12 cellular contexts compared by ENCODE assay signal in the genomic region with DNA sequence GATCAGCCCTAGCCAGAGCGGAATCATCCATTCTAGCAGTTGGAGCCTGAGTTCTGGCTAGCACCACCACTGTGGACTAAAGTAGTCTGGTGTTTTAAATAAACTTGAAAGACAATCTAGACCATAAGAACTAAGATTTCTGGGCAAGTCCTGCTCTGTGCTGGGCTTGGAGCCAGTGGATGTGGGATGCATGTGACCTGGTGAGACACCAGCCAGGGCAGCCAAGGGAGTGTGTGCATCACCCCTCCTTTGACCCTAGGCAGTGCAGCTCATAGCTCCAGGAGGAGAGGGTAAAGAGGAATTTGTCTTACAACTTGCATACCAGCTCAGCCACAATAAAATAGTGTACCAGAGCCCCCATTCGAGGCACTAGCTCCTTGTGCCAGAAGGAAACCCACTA. TPM values are rescaled to one million over a fixed set of nuclear protein-coding genes. Genes with fewer than 3 reads are reported as not detected.
DNase-seq lines count a peak whose midpoint lies in the region; ATAC-seq and TF ChIP-seq lines count a peak whose summit lies in the region.
"Had no signal": no experiment of that assay in that cellular context is flagged by ENCODE, and none has a peak within 500 bp of the region (broad histone marks: within the 10 kb centered on the region; RNA-seq: fewer than 3 reads in every experiment).

No MANE protein-coding gene starts in this region.

- H3K27ac Mint-ChIP-seq in GM23338 = no peak overlapping the region
- H3K27ac Mint-ChIP-seq: activated naive CD8-positive, alpha-beta T cell; IgD-negative memory B cell had no signal

- H3K27ac ChIP-seq in left ventricle myocardium inferior (replicated peaks) = no peak overlapping the region
- no peak overlapping the region for H3K27ac ChIP-seq in thyroid gland
- no peak overlapping the region for H3K27ac ChIP-seq in GM23338 (ENCODE audit: low read depth)

- H3F3A ChIP-seq in GM23338 (replicated peaks; ENCODE audit: low read depth) = no peaks in the 10 kb centered on the region

- no peaks in the 10 kb centered on the region for H3K36me3 ChIP-seq in left ventricle myocardium inferior
- H3K36me3 ChIP-seq in thyroid gland = no peaks in the 10 kb centered on the region
- no peaks in the 10 kb centered on the region for H3K36me3 ChIP-seq in GM23338 (ENCODE audit: insufficient read depth)

- peak; percentile 85 for DNase-seq in HCEC 1CT
- peak; percentile 77 for DNase-seq in astrocyte of the hippocampus (ENCODE audit: low read depth, low spot score)
- DNase-seq in left ventricle myocardium inferior = peak; percentile 32
- peak; percentile 20 to 25 for DNase-seq in thyroid gland
- no peak for DNase-seq in GM23338 (ENCODE audit: low spot score)
- DNase-seq in GM19238 (ENCODE audit: insufficient read length, low spot score) = no peak
- DNase-seq: GOT3, NCI-H1694 treated with DMSO at 0.1 percent for 48 hours had no signal

- no peaks in the 10 kb centered on the region for H3K36me3 Mint-ChIP-seq in GM23338 (ENCODE audit: low read depth)
- H3K36me3 Mint-ChIP-seq: activated naive CD8-positive, alpha-beta T cell had no signal

- no peak for ATAC-seq in GM23338
- ATAC-seq in HG03135 (IDR thresholded peaks at IDR 0.05; ENCODE audit: unreplicated experiment) = no peak

- H3K4me2 ChIP-seq in GM23338 = no peak overlapping the region

- no peaks in the 10 kb centered on the region for H3K9me2 ChIP-seq in GM23338 (ENCODE audit: insufficient read depth)

- H3K27me3 Mint-ChIP-seq in GM23338 (ENCODE audit: insufficient read depth, low read depth, poor library complexity) = no peaks in the 10 kb centered on the region
- H3K27me3 Mint-ChIP-seq: IgD-negative memory B cell had no signal

- no peaks in the 10 kb centered on the region for H4K20me1 ChIP-seq in GM23338 (replicated peaks; ENCODE audit: insufficient read depth)

- no peak overlapping the region for H2AFZ ChIP-seq in GM23338

- 69 to 87% methylated on average over 2 of the region's 2 CpGs for WGBS in thyroid gland, 2 donors

- no peak for TF ChIP-seq CTCF in left ventricle myocardium inferior (IDR thresholded peaks at IDR 0.05; ENCODE audit: borderline replicate concordance)
- TF ChIP-seq CTCF in thyroid gland (IDR thresholded peaks at IDR 0.05) = no peak
- TF ChIP-seq CTCF in GM23338 (conservative IDR thresholded peaks at IDR 0.05; ENCODE audit: low read depth in 2 of 2) = no peak

- H3K27me3 ChIP-seq in left ventricle myocardium inferior (ENCODE audit: low read depth) (no peaks in the 10 kb centered on the region), thyroid gland (no peaks in the 10 kb centered on the region), GM23338 (ENCODE audit: insufficient read depth) (no peaks in the 10 kb centered on the region)

- H3K9me3 Mint-ChIP-seq in GM23338 = no peaks in the 10 kb centered on the region

- no peaks in the 10 kb centered on the region for H3K79me2 ChIP-seq in GM23338 (replicated peaks; ENCODE audit: insufficient read depth)

- no peak overlapping the region for H3K4me3 Mint-ChIP-seq in GM23338
- H3K4me3 Mint-ChIP-seq: activated naive CD8-positive, alpha-beta T cell had no signal

- intact Hi-C loops in left ventricle myocardium inferior (cut with micrococcal nuclease) = no loop called here
- intact Hi-C loops in thyroid gland (cut with DNase I) = no loop called here

- H3K4me3 ChIP-seq in left ventricle myocardium inferior (no peak overlapping the region), thyroid gland (replicated peaks in 1 of 3) (no peak overlapping the region), GM23338 (no peak overlapping the region)

- H3K9me3 ChIP-seq in left ventricle myocardium inferior (replicated peaks) = no peaks in the 10 kb centered on the region
- H3K9me3 ChIP-seq in thyroid gland = no peaks in the 10 kb centered on the region

- peaks cover 14% of the 10 kb centered on the region for H3K4me1 Mint-ChIP-seq in GM23338
- H3K4me1 Mint-ChIP-seq: IgD-negative memory B cell had no signal

- H3K4me1 ChIP-seq in left ventricle myocardium inferior = peaks cover 10% of the 10 kb centered on the region
- peaks cover 0 to 12% of the 10 kb centered on the region in 2 donors for H3K4me1 ChIP-seq in thyroid gland
- H3K4me1 ChIP-seq in GM23338 (ENCODE audit: insufficient read depth) = peaks cover 10% of the 10 kb centered on the region; the same call in 1 of the 2 replicates

- no peak for TF ChIP-seq POLR2A in thyroid gland (IDR thresholded peaks at IDR 0.05)

TF ChIP-seq in GM23338, 12 proteins besides CTCF, POLR2A, EP300 and RAD21 (continues in another document):
- TF ChIP-seq EZH2phosphoT487 (IDR thresholded peaks at IDR 0.05; ENCODE audit: unreplicated experiment) (no peak), ZNF114 (CRISPR knock-in tag; IDR thresholded peaks at IDR 0.05) (no peak), POLR2AphosphoS5 (IDR thresholded peaks at IDR 0.05; ENCODE audit: low read depth) (no peak), EZH2 (IDR thresholded peaks at IDR 0.05; ENCODE audit: low read depth, unreplicated experiment) (no peak), JUNB (IDR thresholded peaks at IDR 0.05; ENCODE audit: unreplicated experiment) (no peak), ZNF331 (CRISPR knock-in tag; IDR thresholded peaks at IDR 0.05; ENCODE audit: low read depth) (no peak), STAT1 (IDR thresholded peaks at IDR 0.05; ENCODE audit: unreplicated experiment) (no peak)
- TF ChIP-seq, protein P1, sequence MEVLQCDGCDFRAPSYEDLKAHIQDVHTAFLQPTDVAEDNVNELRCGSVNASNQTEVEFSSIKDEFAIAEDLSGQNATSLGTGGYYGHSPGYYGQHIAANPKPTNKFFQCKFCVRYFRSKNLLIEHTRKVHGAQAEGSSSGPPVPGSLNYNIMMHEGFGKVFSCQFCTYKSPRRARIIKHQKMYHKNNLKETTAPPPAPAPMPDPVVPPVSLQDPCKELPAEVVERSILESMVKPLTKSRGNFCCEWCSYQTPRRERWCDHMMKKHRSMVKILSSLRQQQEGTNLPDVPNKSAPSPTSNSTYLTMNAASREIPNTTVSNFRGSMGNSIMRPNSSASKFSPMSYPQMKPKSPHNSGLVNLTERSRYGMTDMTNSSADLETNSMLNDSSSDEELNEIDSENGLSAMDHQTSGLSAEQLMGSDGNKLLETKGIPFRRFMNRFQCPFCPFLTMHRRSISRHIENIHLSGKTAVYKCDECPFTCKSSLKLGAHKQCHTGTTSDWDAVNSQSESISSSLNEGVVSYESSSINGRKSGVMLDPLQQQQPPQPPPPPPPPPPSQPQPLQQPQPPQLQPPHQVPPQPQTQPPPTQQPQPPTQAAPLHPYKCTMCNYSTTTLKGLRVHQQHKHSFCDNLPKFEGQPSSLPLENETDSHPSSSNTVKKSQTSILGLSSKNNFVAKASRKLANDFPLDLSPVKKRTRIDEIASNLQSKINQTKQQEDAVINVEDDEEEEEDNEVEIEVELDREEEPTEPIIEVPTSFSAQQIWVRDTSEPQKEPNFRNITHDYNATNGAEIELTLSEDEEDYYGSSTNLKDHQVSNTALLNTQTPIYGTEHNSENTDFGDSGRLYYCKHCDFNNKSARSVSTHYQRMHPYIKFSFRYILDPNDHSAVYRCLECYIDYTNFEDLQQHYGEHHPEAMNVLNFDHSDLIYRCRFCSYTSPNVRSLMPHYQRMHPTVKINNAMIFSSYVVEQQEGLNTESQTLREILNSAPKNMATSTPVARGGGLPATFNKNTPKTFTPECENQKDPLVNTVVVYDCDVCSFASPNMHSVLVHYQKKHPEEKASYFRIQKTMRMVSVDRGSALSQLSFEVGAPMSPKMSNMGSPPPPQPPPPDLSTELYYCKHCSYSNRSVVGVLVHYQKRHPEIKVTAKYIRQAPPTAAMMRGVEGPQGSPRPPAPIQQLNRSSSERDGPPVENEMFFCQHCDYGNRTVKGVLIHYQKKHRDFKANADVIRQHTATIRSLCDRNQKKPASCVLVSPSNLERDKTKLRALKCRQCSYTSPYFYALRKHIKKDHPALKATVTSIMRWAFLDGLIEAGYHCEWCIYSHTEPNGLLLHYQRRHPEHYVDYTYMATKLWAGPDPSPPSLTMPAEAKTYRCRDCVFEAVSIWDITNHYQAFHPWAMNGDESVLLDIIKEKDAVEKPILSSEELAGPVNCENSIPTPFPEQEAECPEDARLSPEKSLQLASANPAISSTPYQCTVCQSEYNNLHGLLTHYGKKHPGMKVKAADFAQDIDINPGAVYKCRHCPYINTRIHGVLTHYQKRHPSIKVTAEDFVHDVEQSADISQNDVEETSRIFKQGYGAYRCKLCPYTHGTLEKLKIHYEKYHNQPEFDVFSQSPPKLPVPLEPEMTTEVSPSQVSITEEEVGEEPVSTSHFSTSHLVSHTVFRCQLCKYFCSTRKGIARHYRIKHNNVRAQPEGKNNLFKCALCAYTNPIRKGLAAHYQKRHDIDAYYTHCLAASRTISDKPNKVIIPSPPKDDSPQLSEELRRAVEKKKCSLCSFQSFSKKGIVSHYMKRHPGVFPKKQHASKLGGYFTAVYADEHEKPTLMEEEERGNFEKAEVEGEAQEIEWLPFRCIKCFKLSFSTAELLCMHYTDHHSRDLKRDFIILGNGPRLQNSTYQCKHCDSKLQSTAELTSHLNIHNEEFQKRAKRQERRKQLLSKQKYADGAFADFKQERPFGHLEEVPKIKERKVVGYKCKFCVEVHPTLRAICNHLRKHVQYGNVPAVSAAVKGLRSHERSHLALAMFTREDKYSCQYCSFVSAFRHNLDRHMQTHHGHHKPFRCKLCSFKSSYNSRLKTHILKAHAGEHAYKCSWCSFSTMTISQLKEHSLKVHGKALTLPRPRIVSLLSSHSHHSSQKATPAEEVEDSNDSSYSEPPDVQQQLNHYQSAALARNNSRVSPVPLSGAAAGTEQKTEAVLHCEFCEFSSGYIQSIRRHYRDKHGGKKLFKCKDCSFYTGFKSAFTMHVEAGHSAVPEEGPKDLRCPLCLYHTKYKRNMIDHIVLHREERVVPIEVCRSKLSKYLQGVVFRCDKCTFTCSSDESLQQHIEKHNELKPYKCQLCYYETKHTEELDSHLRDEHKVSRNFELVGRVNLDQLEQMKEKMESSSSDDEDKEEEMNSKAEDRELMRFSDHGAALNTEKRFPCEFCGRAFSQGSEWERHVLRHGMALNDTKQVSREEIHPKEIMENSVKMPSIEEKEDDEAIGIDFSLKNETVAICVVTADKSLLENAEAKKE (CRISPR knock-in tag; IDR thresholded peaks at IDR 0.05) = no peak

RNA-seq across cellular contexts. Expression of a gene that starts 21.0 kb away (rescaled TPM):
- total RNA-seq in left ventricle myocardium inferior (2.2 TPM), thyroid gland (10 to 100 TPM in 1 of 4 donors, 1 to 10 TPM in 3; 3.4 to 20.6 (median 4.5) TPM)
- not detected in 2 replicates for total RNA-seq in GM23338 (2014; rRNA removed; shearing (Covaris generic))
- 0.26 and 0.29 TPM in 2 replicates for polyA plus RNA-seq in GM23338 (2016; fragmentation: Nextera tagmentation; extraction: Ambion mirVana)
- total RNA-seq: T-helper 2 cell treated with Interferon-gamma antibody and Interleukin-4, amounts not matched to agents 100 ng/mL and 5 ng/mL, for 36 hours had no signal
- polyA plus RNA-seq: IgD-negative memory B cell had no signal

RNA-seq across cellular contexts. Expression of a gene that starts 57.1 kb away (rescaled TPM):
- 8.3 TPM for total RNA-seq in left ventricle myocardium inferior
- total RNA-seq in thyroid gland = 1 to 10 TPM; 2.3 to 6.4 (median 4.4) TPM
- 0.04 and 0.87 TPM in 2 replicates for total RNA-seq in GM23338 (2014; rRNA removed; shearing (Covaris generic))
- polyA plus RNA-seq in GM23338 (2016; fragmentation: Nextera tagmentation; extraction: Ambion mirVana) = 0.50 and 0.54 TPM in 2 replicates
- total RNA-seq: T-helper 2 cell treated with Interferon-gamma antibody and Interleukin-4, amounts not matched to agents 100 ng/mL and 5 ng/mL, for 36 hours had no signal
- polyA plus RNA-seq: IgD-negative memory B cell had no signal

Comparison
In these comparisons a context has a peak if more than half of its experiments do, and no peak if none do; other contexts are left out.
1. DNase-seq: peak in HCEC 1CT (single experiment), astrocyte of the hippocampus (single experiment), left ventricle myocardium inferior (single experiment) and thyroid gland (2 of 2); none in GM23338 (single experiment) and GM19238 (single experiment).